Comparison of ENCODE assay signal across 20 cellular contexts in the genomic region with DNA sequence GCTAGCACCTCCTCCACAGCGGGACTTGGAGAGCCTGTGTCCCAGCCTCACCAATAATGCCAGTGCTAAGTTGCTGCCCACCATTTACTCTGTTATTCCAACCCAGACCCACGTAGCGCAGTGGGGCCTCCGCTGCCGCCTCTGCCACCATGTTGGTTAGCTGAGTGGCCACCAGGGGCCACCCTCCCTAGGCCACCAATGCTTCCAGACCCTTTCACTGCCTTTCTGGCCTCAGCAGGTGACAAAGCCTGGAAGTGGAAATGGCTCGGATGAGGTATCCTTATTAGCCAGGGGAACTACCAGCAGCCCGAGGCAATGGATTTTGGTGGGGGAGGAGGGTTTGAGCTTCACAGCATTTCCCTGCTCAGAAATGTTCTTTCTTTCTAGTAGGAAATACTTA.
A peak's percentile ranks its signal among the peaks of the same experiment; 100 is the strongest.
DNase-seq lines count a peak whose midpoint lies in the region; ATAC-seq and TF ChIP-seq lines count a peak whose summit lies in the region.
"Had no signal": no experiment of that assay in that cellular context is flagged by ENCODE, and none has a peak within 500 bp of the region (broad histone marks: within the 10 kb centered on the region; RNA-seq: fewer than 3 reads in every experiment).

No MANE protein-coding gene starts in this region.

- no peaks in the 10 kb centered on the region for H3K9me3 Mint-ChIP-seq in activated T-helper 17 cell treated with anti-CD3 and anti-CD28 coated beads, Interleukin-2, amount 50 U/mL, for 72 hours
- H3K9me3 Mint-ChIP-seq: activated CD4-positive, alpha-beta memory T cell treated with anti-CD3 and anti-CD28 coated beads for 36 hours; activated naive CD8-positive, alpha-beta T cell treated with anti-CD3 and anti-CD28 coated beads, Interleukin-2, amount 10 ng/mL, durations not matched to agents 7 days and 5 days; activated T-cell treated with anti-CD3 and anti-CD28 coated beads, Interleukin-2, amount 50 U/mL, for 4 hours had no signal

- peaks cover 3% of the 10 kb centered on the region for H3K4me1 Mint-ChIP-seq in activated T-helper 17 cell treated with anti-CD3 and anti-CD28 coated beads, Interleukin-2, amount 50 U/mL, for 72 hours

- no peaks in the 10 kb centered on the region for H3K27me3 Mint-ChIP-seq in activated T-helper 17 cell treated with anti-CD3 and anti-CD28 coated beads, Interleukin-2, amount 50 U/mL, for 72 hours
- H3K27me3 Mint-ChIP-seq: activated CD4-positive, alpha-beta memory T cell treated with anti-CD3 and anti-CD28 coated beads for 36 hours had no signal

- H3K4me1 ChIP-seq in DND-41 (ENCODE audit: insufficient read depth, low read length), result no peaks in the 10 kb centered on the region
- H3K4me1 ChIP-seq in iPS DF 6.9 (ENCODE audit: control insufficient read depth, insufficient read depth, low read length), result no peaks in the 10 kb centered on the region
- peaks cover 9% of the 10 kb centered on the region for H3K4me1 ChIP-seq in GM23248 (ENCODE audit: insufficient read depth)
- H3K4me1 ChIP-seq: pancreas, thyroid gland had no signal

- no peak for ATAC-seq in DND-41 (ENCODE audit: insufficient read depth, low read depth)
- no peak for ATAC-seq in activated T-helper 17 cell treated with anti-CD3 and anti-CD28 coated beads, Interleukin-2, amount 50 U/mL, for 72 hours (replicated peaks)
- no peak for ATAC-seq in HG02763 (IDR thresholded peaks at IDR 0.05; ENCODE audit: unreplicated experiment)
- ATAC-seq: activated T-cell treated with anti-CD3 and anti-CD28 coated beads, Interleukin-2, amount 50 U/mL, for 4 hours; pancreas had no signal

- H3K9me3 ChIP-seq in DND-41 (ENCODE audit: insufficient read depth, low read length, severe bottlenecking) (no peaks in the 10 kb centered on the region), iPS DF 6.9 (ENCODE audit: control insufficient read depth, insufficient read depth, low read length) (no peaks in the 10 kb centered on the region), GM23248 (ENCODE audit: low read depth) (no peaks in the 10 kb centered on the region)
- H3K9me3 ChIP-seq: pancreas, thyroid gland had no signal

- no peaks in the 10 kb centered on the region for H3K36me3 ChIP-seq in DND-41 (ENCODE audit: insufficient read depth, low read length)
- H3K36me3 ChIP-seq in iPS DF 6.9 (ENCODE audit: control insufficient read depth, insufficient read depth, low read length), result no peaks in the 10 kb centered on the region
- no peaks in the 10 kb centered on the region for H3K36me3 ChIP-seq in GM23248 (ENCODE audit: low read depth)
- H3K36me3 ChIP-seq: pancreas, thyroid gland had no signal

- H3K27ac ChIP-seq in DND-41 (ENCODE audit: low read length) (no peak overlapping the region), iPS DF 6.9 (ENCODE audit: low read length) (no peak overlapping the region), GM23248 (no peak overlapping the region)
- H3K27ac ChIP-seq: pancreas, skin epidermis, thyroid gland had no signal

- DNase-seq in DND-41 (no peak), astrocyte of the spinal cord (ENCODE audit: low read depth, low spot score) (no peak), iPS DF 6.9 (ENCODE audit: low read depth, low spot score) (peak; percentile 35), GM23248 (no peak), AG08396 (ENCODE audit: low spot score) (no peak)
- DNase-seq: activated CD4-positive, alpha-beta memory T cell treated with anti-CD3 and anti-CD28 coated beads for 36 hours; activated naive CD8-positive, alpha-beta T cell treated with anti-CD3 and anti-CD28 coated beads, Interleukin-2, amount 10 ng/mL, durations not matched to agents 7 days and 5 days; activated T-cell treated with anti-CD3 and anti-CD28 coated beads, Interleukin-2, amount 50 U/mL, for 4 hours; caudate nucleus; DMS153; foreskin melanocyte; HCEC 1CT; NCI-H2029; NCI-H524 treated with DMSO at 0.1 percent for 48 hours; pancreas; thyroid gland had no signal

- peaks cover 6% of the 10 kb centered on the region; the same call in 1 of the 2 replicates for H3F3A ChIP-seq in GM23248 (ENCODE audit: insufficient read depth)

- H3K27me3 ChIP-seq in DND-41 (ENCODE audit: insufficient read depth, low read length, poor library complexity) (no peaks in the 10 kb centered on the region), iPS DF 6.9 (ENCODE audit: control insufficient read depth, insufficient read depth, low read length) (no peaks in the 10 kb centered on the region), GM23248 (replicated peaks; ENCODE audit: insufficient read depth) (no peaks in the 10 kb centered on the region)
- H3K27me3 ChIP-seq: pancreas, thyroid gland had no signal

- H3K36me3 Mint-ChIP-seq in activated T-helper 17 cell treated with anti-CD3 and anti-CD28 coated beads, Interleukin-2, amount 50 U/mL, for 72 hours (ENCODE audit: low read depth), result no peaks in the 10 kb centered on the region
- H3K36me3 Mint-ChIP-seq: activated CD4-positive, alpha-beta memory T cell treated with anti-CD3 and anti-CD28 coated beads for 36 hours; activated naive CD8-positive, alpha-beta T cell treated with anti-CD3 and anti-CD28 coated beads, Interleukin-2, amount 10 ng/mL, durations not matched to agents 7 days and 5 days had no signal

- H3K9ac ChIP-seq in DND-41 (ENCODE audit: low read depth, low read length) (no peak overlapping the region), GM23248 (no peak overlapping the region)

- H3K4me3 Mint-ChIP-seq in activated T-helper 17 cell treated with anti-CD3 and anti-CD28 coated beads, Interleukin-2, amount 50 U/mL, for 72 hours, result no peak overlapping the region
- H3K4me3 Mint-ChIP-seq: activated CD4-positive, alpha-beta memory T cell treated with anti-CD3 and anti-CD28 coated beads for 36 hours; activated naive CD8-positive, alpha-beta T cell treated with anti-CD3 and anti-CD28 coated beads, Interleukin-2, amount 10 ng/mL, durations not matched to agents 7 days and 5 days; activated T-cell treated with anti-CD3 and anti-CD28 coated beads, Interleukin-2, amount 50 U/mL, for 4 hours had no signal

- H3K4me3 ChIP-seq in DND-41 (ENCODE audit: low read depth in 1 of 2, low read length in 2 of 2) (no peak overlapping the region), astrocyte of the spinal cord (ENCODE audit: low read depth, low read length) (no peak overlapping the region), iPS DF 6.9 (ENCODE audit: low read length) (no peak overlapping the region), GM23248 (no peak overlapping the region)
- H3K4me3 ChIP-seq: pancreas, skin epidermis, thyroid gland had no signal

- H4K20me1 ChIP-seq in DND-41 (ENCODE audit: insufficient read depth, low read length) (no peaks in the 10 kb centered on the region), GM23248 (ENCODE audit: insufficient read depth) (no peaks in the 10 kb centered on the region)

- no peak overlapping the region for H3K27ac Mint-ChIP-seq in activated T-helper 17 cell treated with anti-CD3 and anti-CD28 coated beads, Interleukin-2, amount 50 U/mL, for 72 hours
- H3K27ac Mint-ChIP-seq: activated CD4-positive, alpha-beta memory T cell treated with anti-CD3 and anti-CD28 coated beads for 36 hours; activated naive CD8-positive, alpha-beta T cell treated with anti-CD3 and anti-CD28 coated beads, Interleukin-2, amount 10 ng/mL, durations not matched to agents 7 days and 5 days had no signal

- no peak overlapping the region for H2AFZ ChIP-seq in DND-41 (ENCODE audit: low read depth, low read length)
- H2AFZ ChIP-seq in GM23248, result no peak overlapping the region

- in situ Hi-C loops in astrocyte of the spinal cord (cut with HindIII; ENCODE audit: low sequenced_read_pairs) (no loop called here), GM23248 (cut with MboI) (no loop called here)

- H3K9me2 ChIP-seq in GM23248 (ENCODE audit: insufficient read depth), result no peaks in the 10 kb centered on the region

- H3K79me2 ChIP-seq in DND-41 (ENCODE audit: insufficient read depth, low read length), result no peaks in the 10 kb centered on the region
- H3K79me2 ChIP-seq in GM23248 (ENCODE audit: insufficient read depth), result no peaks in the 10 kb centered on the region

- H3K4me2 ChIP-seq in DND-41 (ENCODE audit: insufficient read depth, low read length) (no peak overlapping the region), GM23248 (ENCODE audit: unreplicated experiment) (no peak overlapping the region)

- peak; percentile 28 for TF ChIP-seq CTCF in DND-41 (IDR thresholded peaks at IDR 0.05; ENCODE audit: borderline replicate concordance, extremely low read depth, low read length, poor library complexity, severe bottlenecking)
- TF ChIP-seq CTCF in LNCAP (IDR thresholded peaks at IDR 0.05), result peak; percentile 17; the same call in 1 of the 2 replicates
- TF ChIP-seq CTCF in astrocyte of the spinal cord (IDR thresholded peaks at IDR 0.05; ENCODE audit: low read depth, low read length), result peak; percentile 9

- no CpG with 5 or more reads among the region's 7 CpGs for WGBS in iPS DF 6.9 (ENCODE audit: insufficient coverage, insufficient read length)
- 92% methylated on average over 7 of the region's 7 CpGs for WGBS in GM23248 (ENCODE audit: low coverage in 1 of 2, low lambda C conversion rate in 2 of 2, missing lambda C conversion rate in 2 of 2), 2 experiments
